In genomic region chr13:46313441-46314257, GRCh38 we compare ENCODE assay signal across 18 cellular contexts.
A peak's percentile ranks its signal among the peaks of the same experiment; 100 is the strongest.
DNase-seq lines count a peak whose midpoint lies in the region; ATAC-seq and TF ChIP-seq lines count a peak whose summit lies in the region.
"Had no signal": no experiment of that assay in that cellular context is flagged by ENCODE, and none has a peak within 500 bp of the region (broad histone marks: within the 10 kb centered on the region; RNA-seq: fewer than 3 reads in every experiment).

No MANE protein-coding gene starts in this region.

- no peaks in the 10 kb centered on the region for H3K9me2 ChIP-seq in PC-9 (ENCODE audit: insufficient read depth)

- no TSS peak for BruUV-seq in PC-9 (replicated peaks; lab: Mats Ljungman, UMichigan)

- no peak overlapping the region for H3K4me2 ChIP-seq in PC-9

- peaks cover 23% of the 10 kb centered on the region for H3K4me1 Mint-ChIP-seq in activated CD4-positive, alpha-beta T cell treated with anti-CD3 and anti-CD28 coated beads, Interleukin-2, amount 10 ng/mL, durations not matched to agents 7 days and 5 days
- peaks cover 12% of the 10 kb centered on the region for H3K4me1 Mint-ChIP-seq in activated T-helper 17 cell treated with anti-CD3 and anti-CD28 coated beads, Interleukin-2, amount 50 U/mL, for 72 hours
- H3K4me1 Mint-ChIP-seq in naive thymus-derived CD8-positive, alpha-beta T cell: peaks cover 19 to 40% (median 35%) of the 10 kb centered on the region in 4 donors
- H3K4me1 Mint-ChIP-seq: mesothelial cell of epicardium had no signal

- no peaks in the 10 kb centered on the region; the same call in 1 of the 2 replicates for H3K27me3 ChIP-seq in PC-9 (ENCODE audit: insufficient read depth, low read depth)
- H3K27me3 ChIP-seq: brain microvascular endothelial cell, transverse colon had no signal

- H3K4me1 ChIP-seq in HEK293 (ENCODE audit: control insufficient read depth, insufficient read depth, low read length) (no peaks in the 10 kb centered on the region), PC-9 (replicated peaks; ENCODE audit: insufficient read depth) (no peaks in the 10 kb centered on the region)
- H3K4me1 ChIP-seq: transverse colon had no signal

- H3K27me3 Mint-ChIP-seq in activated CD4-positive, alpha-beta T cell treated with anti-CD3 and anti-CD28 coated beads, Interleukin-2, amount 10 ng/mL, durations not matched to agents 7 days and 5 days: no peaks in the 10 kb centered on the region
- H3K27me3 Mint-ChIP-seq in activated T-helper 17 cell treated with anti-CD3 and anti-CD28 coated beads, Interleukin-2, amount 50 U/mL, for 72 hours: no peaks in the 10 kb centered on the region
- H3K27me3 Mint-ChIP-seq in naive thymus-derived CD8-positive, alpha-beta T cell: peaks cover 0 to 1% (median 0%) of the 10 kb centered on the region in 5 donors

- POLR2A ChIA-PET in activated CD4-positive, alpha-beta T cell treated with anti-CD3 and anti-CD28 coated beads, Interleukin-2, amount 10 ng/mL, durations not matched to agents 7 days and 5 days (lab: Charles Lee): interaction anchor here (1.4 kb wide), 1 partner anchor 18 kb away, joined by 3 read pairs; no protein-coding TSS in a partner anchor
- POLR2A ChIA-PET in HEK293 (lab: Yijun Ruan, JAX) (no interaction called here), PC-9 (lab: Charles Lee; ENCODE audit: unreplicated experiment) (interaction anchor here (0.6 kb wide), 1 partner anchor 702 kb away, joined by 3 read pairs; no protein-coding TSS in a partner anchor)
- POLR2A ChIA-PET in naive thymus-derived CD8-positive, alpha-beta T cell (lab: Charles Lee): interaction anchor here (2.3 kb wide), 1 partner anchor 17 kb away, joined by 17 read pairs; no protein-coding TSS in a partner anchor

- H3K27ac ChIP-seq in HEK293 (ENCODE audit: extremely low read depth, low read depth, low read length) (no peak overlapping the region), PC-9 (no peak overlapping the region)
- H3K27ac ChIP-seq: brain microvascular endothelial cell, C4-2B, transverse colon had no signal

- peaks cover 22% of the 10 kb centered on the region for H3K9me3 Mint-ChIP-seq in activated CD4-positive, alpha-beta T cell treated with anti-CD3 and anti-CD28 coated beads, Interleukin-2, amount 10 ng/mL, durations not matched to agents 7 days and 5 days
- H3K9me3 Mint-ChIP-seq in activated T-helper 17 cell treated with anti-CD3 and anti-CD28 coated beads, Interleukin-2, amount 50 U/mL, for 72 hours: no peaks in the 10 kb centered on the region
- peaks cover 0 to 14% (median 7%) of the 10 kb centered on the region in 9 donors for H3K9me3 Mint-ChIP-seq in naive thymus-derived CD8-positive, alpha-beta T cell

- TF ChIP-seq CTCF in HEK293 (tag by site-specific recombination; IDR thresholded peaks at IDR 0.05): no peak
- no peak for TF ChIP-seq CTCF in PC-9 (conservative IDR thresholded peaks at IDR 0.05)

- no peak for ATAC-seq in activated T-helper 17 cell treated with anti-CD3 and anti-CD28 coated beads, Interleukin-2, amount 50 U/mL, for 72 hours (replicated peaks)
- peak; percentile 51 to 68 for ATAC-seq in naive thymus-derived CD8-positive, alpha-beta T cell
- ATAC-seq in activated CD4-positive, CD25-positive, alpha-beta regulatory T cell treated with anti-CD3 and anti-CD28 coated beads, Interleukin-2, amount 50 U/mL, for 24 hours: no peak
- ATAC-seq: left cardiac atrium; stimulated activated naive B cell treated with anti-CD40 and anti-IgM and Interleukin-4, amounts not matched to agents 10 μg/mL and 1 μg/mL and 100 μg/mL, for 72 hours had no signal

- peak overlapping the region; percentile 97 for H3K27ac Mint-ChIP-seq in activated CD4-positive, alpha-beta T cell treated with anti-CD3 and anti-CD28 coated beads, Interleukin-2, amount 10 ng/mL, durations not matched to agents 7 days and 5 days
- peak overlapping the region; percentile 32 for H3K27ac Mint-ChIP-seq in activated T-helper 17 cell treated with anti-CD3 and anti-CD28 coated beads, Interleukin-2, amount 50 U/mL, for 72 hours
- H3K27ac Mint-ChIP-seq in naive thymus-derived CD8-positive, alpha-beta T cell: peak overlapping the region; percentile 86 to 96 (median 94)
- H3K27ac Mint-ChIP-seq: mesothelial cell of epicardium; stimulated activated naive B cell treated with anti-CD40 and anti-IgM and Interleukin-4, amounts not matched to agents 10 μg/mL and 1 μg/mL and 100 μg/mL, for 72 hours had no signal

- no peaks in the 10 kb centered on the region for H3F3A ChIP-seq in PC-9 (ENCODE audit: insufficient read depth, low read depth)

- H3K79me2 ChIP-seq in PC-9 (ENCODE audit: low read depth): no peaks in the 10 kb centered on the region

- no peaks in the 10 kb centered on the region for H4K20me1 ChIP-seq in PC-9 (ENCODE audit: insufficient read depth)

- no peak overlapping the region for H3K4me3 ChIP-seq in HEK293 (ENCODE audit: low read depth, low read length)
- H3K4me3 ChIP-seq in PC-9: no peak overlapping the region
- H3K4me3 ChIP-seq: transverse colon had no signal

- H3K4me3 Mint-ChIP-seq in activated CD4-positive, alpha-beta T cell treated with anti-CD3 and anti-CD28 coated beads, Interleukin-2, amount 10 ng/mL, durations not matched to agents 7 days and 5 days: peak overlapping the region; percentile 53
- H3K4me3 Mint-ChIP-seq in activated T-helper 17 cell treated with anti-CD3 and anti-CD28 coated beads, Interleukin-2, amount 50 U/mL, for 72 hours: peak overlapping the region; percentile 56
- H3K4me3 Mint-ChIP-seq in naive thymus-derived CD8-positive, alpha-beta T cell: peak overlapping the region; percentile 64 to 87 (median 81)
- H3K4me3 Mint-ChIP-seq: mesothelial cell of epicardium; stimulated activated naive B cell treated with anti-CD40 and anti-IgM and Interleukin-4, amounts not matched to agents 10 μg/mL and 1 μg/mL and 100 μg/mL, for 72 hours had no signal

- H3K9me3 ChIP-seq in HEK293 (ENCODE audit: control insufficient read depth, insufficient read depth, low read depth, low read length) (no peaks in the 10 kb centered on the region), PC-9 (ENCODE audit: insufficient read depth, low read depth) (no peaks in the 10 kb centered on the region)
- H3K9me3 ChIP-seq: transverse colon had no signal

- no peak overlapping the region for H2AFZ ChIP-seq in PC-9

- CTCF ChIA-PET in activated CD4-positive, alpha-beta T cell treated with anti-CD3 and anti-CD28 coated beads, Interleukin-2, amount 10 ng/mL, durations not matched to agents 7 days and 5 days (lab: Charles Lee): interaction anchor here (0.6 to 1.6 kb wide), 7 partner anchors 8 to 153 kb away, joined by 3 to 4 read pairs (median 3); no protein-coding TSS in a partner anchor
- CTCF ChIA-PET in HEK293 (lab: Yijun Ruan, JAX) (interaction anchor here (0.6 to 0.7 kb wide), 2 partner anchors 353 to 736 kb away, joined by 3 to 4 read pairs; no protein-coding TSS in a partner anchor), PC-9 (lab: Charles Lee) (no interaction called here)

- intact Hi-C loops in PC-9 (cut with micrococcal nuclease; ENCODE audit: unreplicated experiment): no loop called here

- H3K36me3 Mint-ChIP-seq in activated CD4-positive, alpha-beta T cell treated with anti-CD3 and anti-CD28 coated beads, Interleukin-2, amount 10 ng/mL, durations not matched to agents 7 days and 5 days (ENCODE audit: low read depth): peaks cover 48% of the 10 kb centered on the region
- H3K36me3 Mint-ChIP-seq in activated T-helper 17 cell treated with anti-CD3 and anti-CD28 coated beads, Interleukin-2, amount 50 U/mL, for 72 hours (ENCODE audit: low read depth): no peaks in the 10 kb centered on the region
- peaks cover 13 to 45% (median 28%) of the 10 kb centered on the region in 3 donors for H3K36me3 Mint-ChIP-seq in naive thymus-derived CD8-positive, alpha-beta T cell
- H3K36me3 Mint-ChIP-seq: mesothelial cell of epicardium had no signal

- no peak for DNase-seq in activated CD4-positive, alpha-beta T cell treated with anti-CD3 and anti-CD28 coated beads, Interleukin-2, amount 10 ng/mL, durations not matched to agents 7 days and 5 days
- no peak for DNase-seq in activated CD4-positive, alpha-beta T cell treated with anti-CD3 and anti-CD28 coated beads, Interleukin-2, amount 50 U/mL, for 48 hours
- peak in 1 of 10 donors; percentile 29 for DNase-seq in naive thymus-derived CD8-positive, alpha-beta T cell
- DNase-seq in PC-9 (no peak), RKO (ENCODE audit: low spot score) (no peak)
- DNase-seq: activated CD8-positive, alpha-beta memory T cell treated with anti-CD3 and anti-CD28 coated beads for 24 hours; brain microvascular endothelial cell; foreskin fibroblast; left cardiac atrium; NCI-H1694; NCI-H774; stimulated activated naive B cell treated with anti-CD40 and anti-IgM and Interleukin-4, amounts not matched to agents 10 μg/mL and 1 μg/mL and 100 μg/mL, for 72 hours; transverse colon had no signal

- H3K36me3 ChIP-seq in HEK293 (ENCODE audit: control insufficient read depth in 2 of 2, insufficient read depth in 1 of 2, low read length in 2 of 2): no peaks in the 10 kb centered on the region
- no peaks in the 10 kb centered on the region for H3K36me3 ChIP-seq in PC-9 (ENCODE audit: low read depth)
- H3K36me3 ChIP-seq: brain microvascular endothelial cell, transverse colon had no signal

TF ChIP-seq in HEK293, 187 proteins besides CTCF, POLR2A, EP300 and RAD21:
- TF ChIP-seq ZNF37A (tag by site-specific recombination; IDR thresholded peaks at IDR 0.05) (no peak), PRDM1 (tag by site-specific recombination; IDR thresholded peaks at IDR 0.05) (peak; percentile 70)
TF ChIP-seq in HEK293: peak in this region for 1.

Comparison
In these comparisons a context has a peak if more than half of its experiments do, and no peak if none do; other contexts are left out.
1. H3K27ac Mint-ChIP-seq: peak in every context shown above with its lines; median percentile 97 in activated CD4-positive, alpha-beta T cell treated with anti-CD3 and anti-CD28 coated beads, Interleukin-2, amount 10 ng/mL, durations not matched to agents 7 days and 5 days; 94 in naive thymus-derived CD8-positive, alpha-beta T cell; 32 in activated T-helper 17 cell treated with anti-CD3 and anti-CD28 coated beads, Interleukin-2, amount 50 U/mL, for 72 hours.
2. ATAC-seq: peak in naive thymus-derived CD8-positive, alpha-beta T cell (2 of 2); none in activated T-helper 17 cell treated with anti-CD3 and anti-CD28 coated beads, Interleukin-2, amount 50 U/mL, for 72 hours (single experiment) and activated CD4-positive, CD25-positive, alpha-beta regulatory T cell treated with anti-CD3 and anti-CD28 coated beads, Interleukin-2, amount 50 U/mL, for 24 hours (0 of 2).
3. Peak in every context shown above with its lines, with median percentiles within 50 percentile points of each other: H3K4me3 Mint-ChIP-seq.